In genomic region chr11:405976-406795, GRCh38 we compare ENCODE assay signal across 10 cellular contexts. TPM values are rescaled to one million over a fixed set of nuclear protein-coding genes. Genes with fewer than 3 reads are reported as not detected.
DNase-seq lines count a peak whose midpoint lies in the region; ATAC-seq, FAIRE-seq and TF ChIP-seq lines count a peak whose summit lies in the region.
"Had no signal": no experiment of that assay in that cellular context is flagged by ENCODE, and none has a peak within 500 bp of the region (broad histone marks: within the 10 kb centered on the region; RNA-seq: fewer than 3 reads in every experiment).

No MANE protein-coding gene starts in this region.

- TF ChIP-seq CTCF in KMS-11 (conservative IDR thresholded peaks at IDR 0.05; ENCODE audit: low read depth, low read length) (no peak), D721Med (IDR thresholded peaks at IDR 0.05; ENCODE audit: insufficient read depth, missing control alignments) (no peak)

- POLR2A ChIA-PET in naive thymus-derived CD4-positive, alpha-beta T cell (lab: Charles Lee), result interaction anchor here (0.6 to 7.7 kb wide), 18 partner anchors 9 to 413 kb away, joined by 3 to 109 read pairs (median 4); partner anchors contain the start of genes BET1L, PGGHG, PNPLA2 and PTDSS2

- no peaks in the 10 kb centered on the region for H3K9me3 Mint-ChIP-seq in naive thymus-derived CD4-positive, alpha-beta T cell

- intact Hi-C loops in naive thymus-derived CD4-positive, alpha-beta T cell (cut with micrococcal nuclease), result loop anchor here (2.0 to 5.0 kb wide), 5 partner anchors 131 to 316 kb away; partner anchors contain the start of genes LRRC56 (in 1 of the 2), PSMD13 (in 1 of the 2) and SIRT3 (in 1 of the 2)

- H3K4me1 Mint-ChIP-seq in naive thymus-derived CD4-positive, alpha-beta T cell, result peaks cover 4 to 21% (median 6%) of the 10 kb centered on the region in 7 donors

- no peak for DNase-seq in epithelial cell of prostate (ENCODE audit: low read depth, low spot score)
- DNase-seq in naive thymus-derived CD4-positive, alpha-beta T cell, result peak in 1 of 9 donors; percentile 11
- no peak for DNase-seq in D721Med (ENCODE audit: insufficient read length, low spot score)
- no peak for DNase-seq in DMS153 treated with DMSO at 0.1 percent for 48 hours (lab: John Stamatoyannopoulos, UW; ENCODE audit: unreplicated experiment)
- no peak for DNase-seq in HPDE6-E6E7 (ENCODE audit: extremely low spot score)

- peak overlapping the region in 3 of 9 donors; percentile 53 to 82 (median 75) for H3K27ac Mint-ChIP-seq in naive thymus-derived CD4-positive, alpha-beta T cell

- H3K4me2 ChIP-seq in KMS-11, result peak overlapping the region; percentile 67

- no peaks in the 10 kb centered on the region for H3K36me3 ChIP-seq in ACC112 (ENCODE audit: insufficient read depth, low read length)
- H3K36me3 ChIP-seq in KMS-11 (ENCODE audit: insufficient read depth), result no peaks in the 10 kb centered on the region
- peaks cover 0 to 34% (median 0%) of the 10 kb centered on the region in 3 experiments for H3K36me3 ChIP-seq in naive thymus-derived CD4-positive, alpha-beta T cell (ENCODE audit: control insufficient read depth in 2 of 3, insufficient read depth in 3 of 3, low read length in 3 of 3)

- peak overlapping the region; percentile 84 for H2AFZ ChIP-seq in ACC112 (ENCODE audit: low read length, unreplicated experiment)
- H2AFZ ChIP-seq in KMS-11 (ENCODE audit: low read depth), result peak overlapping the region; percentile 57

- H3K79me2 ChIP-seq in ACC112 (ENCODE audit: control insufficient read depth, insufficient read depth, low read length, unreplicated experiment) (no peaks in the 10 kb centered on the region), KMS-11 (ENCODE audit: insufficient read depth, low read depth) (no peaks in the 10 kb centered on the region)

- H3K4me3 ChIP-seq in ACC112 (ENCODE audit: low read depth, low read length) (peak overlapping the region; percentile 85), KMS-11 (IDR thresholded peaks at IDR 0.05; ENCODE audit: insufficient read depth, low read depth, low read length) (no peak overlapping the region)
- H3K4me3 ChIP-seq in naive thymus-derived CD4-positive, alpha-beta T cell (ENCODE audit: low read length), result no peak overlapping the region

- H4K20me1 ChIP-seq in KMS-11 (ENCODE audit: insufficient read depth), result no peaks in the 10 kb centered on the region

- no peaks in the 10 kb centered on the region for H3K27me3 Mint-ChIP-seq in naive thymus-derived CD4-positive, alpha-beta T cell

- H3K4me1 ChIP-seq in ACC112 (ENCODE audit: control insufficient read depth, insufficient read depth, low read length, unreplicated experiment), result no peaks in the 10 kb centered on the region
- H3K4me1 ChIP-seq in KMS-11 (ENCODE audit: low read depth, poor library complexity, severe bottlenecking), result peaks cover 4% of the 10 kb centered on the region
- peaks cover 9 to 13% of the 10 kb centered on the region in 2 donors for H3K4me1 ChIP-seq in naive thymus-derived CD4-positive, alpha-beta T cell (ENCODE audit: control insufficient read depth in 2 of 2, insufficient read depth in 2 of 2, low read length in 2 of 2)

- H3K4me3 Mint-ChIP-seq in naive thymus-derived CD4-positive, alpha-beta T cell, result peak overlapping the region in 3 of 10 donors; percentile 37 to 60 (median 53)

- H3K36me3 Mint-ChIP-seq in naive thymus-derived CD4-positive, alpha-beta T cell, result peaks cover 0 to 2% (median 0%) of the 10 kb centered on the region in 5 donors

- H3K27ac ChIP-seq in ACC112 (ENCODE audit: low read depth, low read length) (no peak overlapping the region), KMS-11 (no peak overlapping the region), epithelial cell of prostate (peak overlapping the region; percentile 35)
- H3K27ac ChIP-seq in naive thymus-derived CD4-positive, alpha-beta T cell (ENCODE audit: low read depth, low read length), result peak overlapping the region; percentile 75

- CTCF ChIA-PET in naive thymus-derived CD4-positive, alpha-beta T cell (lab: Charles Lee), result interaction anchor here (1.0 to 3.3 kb wide), 4 partner anchors 10 to 287 kb away, joined by 3 to 36 read pairs (median 6); partner anchors contain the start of gene PTDSS2

- FAIRE-seq in D721Med (lab: Jason Lieb, UNC), result no peak
- FAIRE-seq: G401.6 had no signal

- H3K9ac ChIP-seq in KMS-11, result no peak overlapping the region

- ATAC-seq in naive thymus-derived CD4-positive, alpha-beta T cell, result no peak
- ATAC-seq in GM21423 (IDR thresholded peaks at IDR 0.05; ENCODE audit: unreplicated experiment), result no peak

- H3K9me3 ChIP-seq in naive thymus-derived CD4-positive, alpha-beta T cell (ENCODE audit: control insufficient read depth in 2 of 3, low read length in 3 of 3), result no peaks in the 10 kb centered on the region
- H3K9me3 ChIP-seq: thyroid gland had no signal

- no peaks in the 10 kb centered on the region for H3K27me3 ChIP-seq in ACC112 (ENCODE audit: insufficient read depth, low read length)
- peaks cover 12% of the 10 kb centered on the region for H3K27me3 ChIP-seq in KMS-11 (ENCODE audit: insufficient read depth, low read depth)
- H3K27me3 ChIP-seq in naive thymus-derived CD4-positive, alpha-beta T cell (ENCODE audit: control insufficient read depth in 2 of 2, insufficient read depth in 2 of 2, low read length in 2 of 2), result no peaks in the 10 kb centered on the region
- H3K27me3 ChIP-seq: thyroid gland had no signal

RNA-seq across cellular contexts. Expression of gene SIGIRR, which starts 8.6 kb away (rescaled TPM):
- 100 to 1,000 TPM; 210 to 497 (median 392) TPM for total RNA-seq in naive thymus-derived CD4-positive, alpha-beta T cell
- polyA plus RNA-seq in naive thymus-derived CD4-positive, alpha-beta T cell, result 100 to 1,000 TPM; 223 to 305 TPM

RNA-seq across cellular contexts. Expression of gene PKP3, which starts 12.2 kb away (rescaled TPM):
- total RNA-seq in naive thymus-derived CD4-positive, alpha-beta T cell, result not detected
- not detected for polyA plus RNA-seq in naive thymus-derived CD4-positive, alpha-beta T cell

RNA-seq across cellular contexts. Expression of gene ANO9, which starts 35.6 kb away (rescaled TPM):
- 100 to 1,000 TPM in 1 of 5 experiments, 10 to 100 TPM in 4; 85.2 to 107 (median 94.0) TPM for total RNA-seq in naive thymus-derived CD4-positive, alpha-beta T cell
- polyA plus RNA-seq in naive thymus-derived CD4-positive, alpha-beta T cell, result 1 to 10 TPM; 9.0 to 9.7 TPM

RNA-seq across cellular contexts. Expression of gene B4GALNT4, which starts 36.9 kb away (rescaled TPM):
- total RNA-seq in naive thymus-derived CD4-positive, alpha-beta T cell, result 10 to 100 TPM in 2 of 5 experiments, 1 to 10 TPM in 3; 1.2 to 11.8 (median 3.5) TPM
- polyA plus RNA-seq in naive thymus-derived CD4-positive, alpha-beta T cell, result under 1 TPM in 1 of 2 donors, not detected in 1; 0.14 TPM

RNA-seq across cellular contexts. Expression of gene PTDSS2, which starts 43.9 kb away (rescaled TPM):
- 10 to 100 TPM; 19.3 to 27.7 (median 23.4) TPM for total RNA-seq in naive thymus-derived CD4-positive, alpha-beta T cell
- polyA plus RNA-seq in naive thymus-derived CD4-positive, alpha-beta T cell, result 1 to 10 TPM; 9.0 to 9.9 TPM

Comparison
In these comparisons a context has a peak if more than half of its experiments do, and no peak if none do; other contexts are left out.
1. H3K27ac ChIP-seq: peak in epithelial cell of prostate (single experiment) and naive thymus-derived CD4-positive, alpha-beta T cell (single experiment); none in ACC112 (single experiment) and KMS-11 (single experiment).